26 cellular contexts compared by ENCODE assay signal in genomic region chr2:79788952-79789612, GRCh38.
"Had no signal": no experiment of that assay in that cellular context is flagged by ENCODE, and none has a peak within 500 bp of the region (broad histone marks: within the 10 kb centered on the region; RNA-seq: fewer than 3 reads in every experiment).

No MANE protein-coding gene starts in this region.

- H3K4me3 ChIP-seq: breast epithelium, heart left ventricle, left lung, lung, skin epidermis, upper lobe of left lung had no signal

- H3K9me3 ChIP-seq: breast epithelium, heart left ventricle, left lung, neutrophil, upper lobe of left lung had no signal

- H3K36me3 ChIP-seq: breast epithelium, heart left ventricle, left lung, neutrophil, upper lobe of left lung had no signal

- FAIRE-seq: endothelial cell of umbilical vein had no signal

- H3K27me3 ChIP-seq: breast epithelium, heart left ventricle, left lung, neutrophil, upper lobe of left lung had no signal

- H3K4me1 ChIP-seq: breast epithelium, heart left ventricle, left lung, upper lobe of left lung had no signal

- H3K27ac ChIP-seq: breast epithelium, heart left ventricle, left lung, neutrophil, skin epidermis, upper lobe of left lung had no signal

- DNase-seq: activated CD4-positive, alpha-beta memory T cell treated with anti-CD3 and anti-CD28 coated beads for 36 hours; activated CD4-positive, alpha-beta T cell treated with anti-CD3 and anti-CD28 coated beads, Interleukin-2, amount 10 ng/mL, durations not matched to agents 24 days and 14 days; activated CD4-positive, CD25-positive, alpha-beta regulatory T cell treated with anti-CD3 and anti-CD28 coated beads, Interleukin-2, amount 50 U/mL, for 72 hours; activated gamma-delta T cell treated with Interleukin-2 at 50 U/mL for 16 hours; activated naive CD4-positive, alpha-beta T cell treated with anti-CD3 and anti-CD28 coated beads, Interleukin-2, amount 50 U/mL, for 16 hours; activated T-cell treated with anti-CD3 and anti-CD28 coated beads, Interleukin-2, amount 50 U/mL, for 4 hours; amygdala; central memory CD4-positive, alpha-beta T cell; foreskin fibroblast; heart left ventricle; kidney glomerular epithelial cell; left lung; naive B cell; nephron progenitor cell; stimulated activated CD4-positive, alpha-beta T cell treated with anti-CD3 and anti-CD28 coated beads, Interleukin-12 subunit alpha, Interleukin-12 subunit beta, amount 100 ng/mL, for 4 hours; stimulated activated CD4-positive, alpha-beta T cell treated with anti-CD3 and anti-CD28 coated beads, Interleukin-4, amount 100 ng/mL, for 1 hour; stimulated activated naive CD8-positive, alpha-beta T cell treated with anti-CD3 and anti-CD28 coated beads, Interleukin-15, Interleukin-2, amounts not matched to agents 100 U/mL and 50 U/mL, for 24 hours; substantia nigra; T-helper 17 cell; T1000; upper lobe of left lung had no signal
